Comparison of ENCODE assay signal across 9 cellular contexts in the genomic region with DNA sequence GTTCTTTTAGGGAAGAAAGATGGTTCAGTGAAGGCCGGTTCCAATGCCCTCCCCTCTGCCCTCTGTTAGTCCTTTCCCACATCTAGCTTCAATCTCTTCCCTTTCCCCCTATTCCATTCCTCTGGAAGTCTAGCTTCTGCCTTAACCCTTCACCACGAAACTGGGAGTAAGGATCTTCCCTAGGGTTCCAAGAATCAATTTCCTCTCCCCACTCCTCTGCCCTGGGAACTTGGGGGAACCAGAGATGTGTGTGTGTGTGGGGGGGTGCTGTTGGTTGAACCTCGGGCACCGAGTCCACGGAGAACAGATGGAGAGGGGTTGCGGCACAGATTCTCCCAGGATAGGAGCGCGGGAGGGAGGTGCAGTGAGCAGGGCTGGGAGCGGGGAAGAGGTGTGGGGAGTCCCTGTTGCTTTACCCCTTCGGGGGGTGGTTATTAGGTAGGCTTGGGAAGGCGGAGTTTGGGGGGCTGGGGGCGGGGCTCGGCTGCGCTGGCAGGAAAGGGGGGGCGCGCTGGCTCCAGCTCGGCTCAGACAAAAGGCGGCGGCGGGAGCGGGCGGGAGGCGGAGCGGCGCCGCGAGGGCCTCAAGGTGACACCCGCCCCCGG. TPM values are rescaled to one million over a fixed set of nuclear protein-coding genes. Genes with fewer than 3 reads are reported as not detected.
DNase-seq lines count a peak whose midpoint lies in the region; ATAC-seq, FAIRE-seq and TF ChIP-seq lines count a peak whose summit lies in the region.
"Had no signal": no experiment of that assay in that cellular context is flagged by ENCODE, and none has a peak within 500 bp of the region (broad histone marks: within the 10 kb centered on the region; RNA-seq: fewer than 3 reads in every experiment).

A gene (plus strand): TSS at position 530 of the 605 bp plus-strand sequence. CDS start 293 bp downstream, outside the sequence.

- no peak for FAIRE-seq in RCC 7860 (lab: Jason Lieb, UNC)

- peaks cover 74% of the 10 kb centered on the region for H3K27me3 Mint-ChIP-seq in activated T-cell treated with anti-CD3 and anti-CD28 coated beads, Interleukin-2, amount 50 U/mL, for 72 hours (ENCODE audit: low read depth)

- no peaks in the 10 kb centered on the region for H3K9me3 ChIP-seq in iPS-20b (ENCODE audit: insufficient read depth, low read depth, low read length)
- no peaks in the 10 kb centered on the region for H3K9me3 ChIP-seq in tibial artery

- no peak within 1 kb of the TSS for H3K27ac ChIP-seq in iPS-20b (ENCODE audit: low read length)
- H3K27ac ChIP-seq in tibial artery: no peak within 1 kb of the TSS

- H3K4me3 ChIP-seq in iPS-20b (ENCODE audit: low read length) (peak within 1 kb of the TSS; percentile 65), tibial artery (peak within 1 kb of the TSS; percentile 27 to 38)

- H3K9ac ChIP-seq in iPS-20b (ENCODE audit: low read depth, low read length): peak within 1 kb of the TSS; percentile 57; the same call in 1 of the 2 replicates

- H3K4me1 ChIP-seq in iPS-20b (ENCODE audit: insufficient read depth, low read length) (peaks cover 13% of the 10 kb centered on the region; the same call in 1 of the 2 replicates), tibial artery (peaks cover 0 to 27% (median 10%) of the 10 kb centered on the region in 4 donors)

- H3K9me3 Mint-ChIP-seq in activated T-cell treated with anti-CD3 and anti-CD28 coated beads, Interleukin-2, amount 50 U/mL, for 72 hours: no peaks in the 10 kb centered on the region

- H3K36me3 ChIP-seq in iPS-20b (ENCODE audit: insufficient read depth, low read depth, low read length): no peaks in the 10 kb centered on the region
- no peaks in the 10 kb centered on the region for H3K36me3 ChIP-seq in tibial artery

- H3K36me3 Mint-ChIP-seq in activated T-cell treated with anti-CD3 and anti-CD28 coated beads, Interleukin-2, amount 50 U/mL, for 72 hours (ENCODE audit: insufficient read depth in 2 of 2): peaks cover 0 to 2% of the 10 kb centered on the region in 2 donors

- no peak within 1 kb of the TSS for H3K27ac Mint-ChIP-seq in activated T-cell treated with anti-CD3 and anti-CD28 coated beads, Interleukin-2, amount 50 U/mL, for 72 hours

- intact Hi-C loops in tibial artery (cut with DNase I; ENCODE audit: low total_unique reads): loop anchor here (5.0 to 10.0 kb wide), 3 partner anchors 67 to 175 kb away; a partner anchor contains a TSS

- peak; percentile 60 for DNase-seq in activated CD8-positive, alpha-beta memory T cell treated with anti-CD3 and anti-CD28 coated beads for 24 hours
- no peak for DNase-seq in activated CD8-positive, alpha-beta memory T cell treated with anti-CD3 and anti-CD28 coated beads, Interleukin-2, amount 50 U/mL, for 48 hours
- no peak for DNase-seq in activated T-cell treated with anti-CD3 and anti-CD28 coated beads, Interleukin-2, amount 50 U/mL, for 72 hours
- DNase-seq in tibial artery (no peak), GM10266 (ENCODE audit: extremely low spot score) (no peak), RCC 7860 (ENCODE audit: low spot score) (no peak)
- no peak for DNase-seq in activated CD4-positive, CD25-positive, alpha-beta regulatory T cell treated with anti-CD3 and anti-CD28 coated beads, Interleukin-2, amount 50 U/mL, for 72 hours
- DNase-seq: NCI-H1436 treated with DMSO at 0.1 percent for 48 hours had no signal

- no peak for ATAC-seq in activated T-cell treated with anti-CD3 and anti-CD28 coated beads, Interleukin-2, amount 50 U/mL, for 72 hours (replicated peaks in 1 of 2)

- H3K27me3 ChIP-seq in iPS-20b (ENCODE audit: insufficient read depth, low read length): peaks cover 47% of the 10 kb centered on the region
- H3K27me3 ChIP-seq in tibial artery: peaks cover 0 to 68% of the 10 kb centered on the region in 2 donors

- peak within 1 kb of the TSS; percentile 53 to 75 for H3K4me3 Mint-ChIP-seq in activated T-cell treated with anti-CD3 and anti-CD28 coated beads, Interleukin-2, amount 50 U/mL, for 72 hours

- TF ChIP-seq CTCF in tibial artery (IDR thresholded peaks at IDR 0.05) (no peak), GM10266 (IDR thresholded peaks at IDR 0.05; ENCODE audit: control insufficient read depth, insufficient read depth, low read depth, missing control alignments) (no peak)

- H3K4me1 Mint-ChIP-seq in activated T-cell treated with anti-CD3 and anti-CD28 coated beads, Interleukin-2, amount 50 U/mL, for 72 hours (ENCODE audit: low read depth): peaks cover 41% of the 10 kb centered on the region

RNA-seq across cellular contexts. Expression of the gene that starts here (rescaled TPM):
- under 1 TPM in 1 of 2 donors, not detected in 1; 0.25 TPM for total RNA-seq in activated T-cell treated with anti-CD3 and anti-CD28 coated beads, Interleukin-2, amount 50 U/mL, for 72 hours
